ENCODE assay signal across 14 cellular contexts in the genomic region with DNA sequence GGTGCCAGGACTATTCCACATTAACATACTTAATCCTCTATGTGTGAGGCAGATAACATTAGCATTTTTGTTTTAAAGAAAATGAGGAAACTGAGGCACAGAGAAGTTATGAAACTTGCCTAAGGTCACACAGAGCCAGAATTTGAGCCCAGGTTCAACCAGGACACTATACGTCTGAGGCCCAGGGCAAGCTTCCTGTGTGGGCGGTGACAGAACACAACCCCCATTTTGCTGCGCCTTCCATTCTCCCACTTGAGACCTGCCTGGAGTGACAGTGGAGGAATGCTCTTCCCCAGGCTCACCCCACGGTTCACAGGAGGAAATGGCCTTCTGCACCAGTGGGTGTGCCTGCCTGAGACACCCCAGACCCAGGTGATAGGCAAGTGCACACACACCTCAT.
DNase-seq lines count a peak whose midpoint lies in the region; ATAC-seq lines count a peak whose summit lies in the region.
"Had no signal": no experiment of that assay in that cellular context is flagged by ENCODE, and none has a peak within 500 bp of the region (broad histone marks: within the 10 kb centered on the region; RNA-seq: fewer than 3 reads in every experiment).

No MANE protein-coding gene starts in this region.

- peaks cover 10% of the 10 kb centered on the region for H3K27me3 Mint-ChIP-seq in activated CD4-positive, alpha-beta T cell treated with anti-CD3 and anti-CD28 coated beads, Interleukin-2, amount 10 ng/mL, durations not matched to agents 24 days and 14 days

- intact Hi-C loops in activated CD4-positive, alpha-beta T cell treated with anti-CD3 and anti-CD28 coated beads, Interleukin-2, amount 10 ng/mL, durations not matched to agents 24 days and 14 days (cut with micrococcal nuclease): loop anchor here (10.0 kb wide), 2 partner anchors 434 to 1636 kb away; partner anchors contain the start of genes ARMH3 and SFR1
- intact Hi-C loops in sciatic nerve (cut with DNase I): no loop called here

- peak overlapping the region; percentile 0 for H3K27ac Mint-ChIP-seq in activated CD4-positive, alpha-beta T cell treated with anti-CD3 and anti-CD28 coated beads, Interleukin-2, amount 10 ng/mL, durations not matched to agents 24 days and 14 days
- no peak overlapping the region for H3K27ac Mint-ChIP-seq in stimulated activated effector memory CD8-positive, alpha-beta T cell treated with anti-CD3 and anti-CD28 coated beads, Interleukin-12 subunit alpha, Interleukin-12 subunit beta, amount 100 ng/mL, for 72 hours
- H3K27ac Mint-ChIP-seq: activated naive CD8-positive, alpha-beta T cell treated with anti-CD3 and anti-CD28 coated beads for 36 hours; progenitor cell of endocrine pancreas had no signal

- H3K4me3 Mint-ChIP-seq in activated CD4-positive, alpha-beta T cell treated with anti-CD3 and anti-CD28 coated beads, Interleukin-2, amount 10 ng/mL, durations not matched to agents 24 days and 14 days: peak overlapping the region; percentile 59
- H3K4me3 Mint-ChIP-seq in stimulated activated effector memory CD8-positive, alpha-beta T cell treated with anti-CD3 and anti-CD28 coated beads, Interleukin-12 subunit alpha, Interleukin-12 subunit beta, amount 100 ng/mL, for 72 hours: peak overlapping the region; percentile 73

- H3K36me3 Mint-ChIP-seq in activated CD4-positive, alpha-beta T cell treated with anti-CD3 and anti-CD28 coated beads, Interleukin-2, amount 10 ng/mL, durations not matched to agents 24 days and 14 days (ENCODE audit: low read depth): no peaks in the 10 kb centered on the region
- H3K36me3 Mint-ChIP-seq in stimulated activated effector memory CD8-positive, alpha-beta T cell treated with anti-CD3 and anti-CD28 coated beads, Interleukin-12 subunit alpha, Interleukin-12 subunit beta, amount 100 ng/mL, for 72 hours: no peaks in the 10 kb centered on the region
- H3K36me3 Mint-ChIP-seq: activated naive CD8-positive, alpha-beta T cell treated with anti-CD3 and anti-CD28 coated beads for 36 hours had no signal

- no peak for DNase-seq in activated CD4-positive, alpha-beta T cell treated with anti-CD3 and anti-CD28 coated beads, Interleukin-2, amount 10 ng/mL, durations not matched to agents 24 days and 14 days
- DNase-seq in activated CD4-positive, alpha-beta T cell treated with anti-CD3 and anti-CD28 coated beads, Interleukin-2, amount 50 U/mL, for 1 hour: no peak
- DNase-seq in caudate nucleus (lab: John Stamatoyannopoulos, UW) (no peak), NCI-H2107 treated with DMSO at 0.1 percent for 48 hours (lab: John Stamatoyannopoulos, UW; ENCODE audit: unreplicated experiment) (no peak), sciatic nerve (ENCODE audit: low spot score) (no peak)
- DNase-seq in stimulated activated effector memory CD8-positive, alpha-beta T cell treated with anti-CD3 and anti-CD28 coated beads, Interleukin-12 subunit alpha, Interleukin-12 subunit beta, amount 100 ng/mL, for 72 hours (ENCODE audit: low spot score in 2 of 2): no peak
- DNase-seq: activated naive CD8-positive, alpha-beta T cell treated with anti-CD3 and anti-CD28 coated beads for 36 hours; COR-L47; SIG-M5; upper lobe of right lung had no signal

- H3K4me1 Mint-ChIP-seq in activated CD4-positive, alpha-beta T cell treated with anti-CD3 and anti-CD28 coated beads, Interleukin-2, amount 10 ng/mL, durations not matched to agents 24 days and 14 days: peaks cover 26% of the 10 kb centered on the region
- peaks cover 29% of the 10 kb centered on the region for H3K4me1 Mint-ChIP-seq in stimulated activated effector memory CD8-positive, alpha-beta T cell treated with anti-CD3 and anti-CD28 coated beads, Interleukin-12 subunit alpha, Interleukin-12 subunit beta, amount 100 ng/mL, for 72 hours

- H3K27ac ChIP-seq in caudate nucleus (ENCODE audit: low read depth, low read length): peak overlapping the region; percentile 50
- H3K27ac ChIP-seq: GM23248, upper lobe of right lung had no signal

- no peaks in the 10 kb centered on the region for H3K9me3 Mint-ChIP-seq in activated CD4-positive, alpha-beta T cell treated with anti-CD3 and anti-CD28 coated beads, Interleukin-2, amount 10 ng/mL, durations not matched to agents 24 days and 14 days
- no peaks in the 10 kb centered on the region for H3K9me3 Mint-ChIP-seq in stimulated activated effector memory CD8-positive, alpha-beta T cell treated with anti-CD3 and anti-CD28 coated beads, Interleukin-12 subunit alpha, Interleukin-12 subunit beta, amount 100 ng/mL, for 72 hours
- H3K9me3 Mint-ChIP-seq: activated naive CD8-positive, alpha-beta T cell treated with anti-CD3 and anti-CD28 coated beads for 36 hours had no signal

- ATAC-seq in HG03097 (IDR thresholded peaks at IDR 0.05; ENCODE audit: low FRiP score, unreplicated experiment) (peak; percentile 2), sciatic nerve (no peak)
- no peak for ATAC-seq in stimulated activated effector memory CD8-positive, alpha-beta T cell treated with anti-CD3 and anti-CD28 coated beads, Interleukin-12 subunit alpha, Interleukin-12 subunit beta, amount 100 ng/mL, for 72 hours
- no peak for ATAC-seq in activated CD4-positive, CD25-positive, alpha-beta regulatory T cell treated with anti-CD3 and anti-CD28 coated beads, Interleukin-2, amount 50 U/mL, for 24 hours
- ATAC-seq: upper lobe of right lung had no signal
